20 cellular contexts compared by ENCODE assay signal in genomic region chr15:57619746-57620145, GRCh38. TPM values are rescaled to one million over a fixed set of nuclear protein-coding genes. Genes with fewer than 3 reads are reported as not detected.
A peak's percentile ranks its signal among the peaks of the same experiment; 100 is the strongest.
DNase-seq lines count a peak whose midpoint lies in the region; ATAC-seq and TF ChIP-seq lines count a peak whose summit lies in the region.
"Had no signal": no experiment of that assay in that cellular context is flagged by ENCODE, and none has a peak within 500 bp of the region (broad histone marks: within the 10 kb centered on the region; RNA-seq: fewer than 3 reads in every experiment).

No MANE protein-coding gene starts in this region.

- no peak for DNase-seq in BE2C
- DNase-seq in brain microvascular endothelial cell, result no peak
- DNase-seq in right atrium auricular region (ENCODE audit: low spot score), result no peak
- no peak for DNase-seq in osteoblast (ENCODE audit: insufficient read length, low spot score, missing footprints)
- DNase-seq in NCI-H2081 treated with DMSO at 0.1 percent for 48 hours (lab: John Stamatoyannopoulos, UW), result no peak
- DNase-seq in NOMO-1 treated with DMSO at 0.1 percent for 48 hours (lab: John Stamatoyannopoulos, UW; ENCODE audit: unreplicated experiment), result no peak
- DNase-seq: activated naive CD4-positive, alpha-beta T cell treated with Interleukin-2 at 50 U/mL for 16 hours; CD4-positive, alpha-beta memory T cell; DMS53; MV-4-11; NCI-H187; NCI-H446 treated with DMSO at 0.1 percent for 48 hours; sigmoid colon; stimulated activated naive CD4-positive, alpha-beta T cell treated with Interleukin-2 at 50 U/mL for 16 hours; SW 1271 had no signal

- no peaks in the 10 kb centered on the region for H3K36me3 ChIP-seq in BE2C
- H3K36me3 ChIP-seq in brain microvascular endothelial cell (replicated peaks), result no peaks in the 10 kb centered on the region
- H3K36me3 ChIP-seq in right atrium auricular region, result peaks cover 63% of the 10 kb centered on the region
- no peaks in the 10 kb centered on the region for H3K36me3 ChIP-seq in osteoblast (ENCODE audit: insufficient read depth, low read length)
- H3K36me3 ChIP-seq: neutrophil had no signal

- TF ChIP-seq CTCF in BE2C (IDR thresholded peaks at IDR 0.05; ENCODE audit: low read depth, low read length), result peak; percentile 6; the same call in 1 of the 2 replicates
- TF ChIP-seq CTCF in brain microvascular endothelial cell (IDR thresholded peaks at IDR 0.05; ENCODE audit: low read depth, low read length, missing control alignments), result peak; percentile 43
- peak in 1 of 2 donors; percentile 26 for TF ChIP-seq CTCF in right atrium auricular region (IDR thresholded peaks at IDR 0.05)
- TF ChIP-seq CTCF in osteoblast (IDR thresholded peaks at IDR 0.05; ENCODE audit: extremely low read depth, low read depth, low read length), result peak; percentile 18

- no peak for ATAC-seq in HG02588 (IDR thresholded peaks at IDR 0.05; ENCODE audit: unreplicated experiment)
- ATAC-seq in HG03354 (IDR thresholded peaks at IDR 0.05; ENCODE audit: poor library complexity, severe bottlenecking, unreplicated experiment), result no peak

- in situ Hi-C loops in brain microvascular endothelial cell (cut with HindIII; ENCODE audit: low pct_ligation_motif_present, low sequenced_read_pairs), result no loop called here

- H3K9me3 ChIP-seq in BE2C (no peaks in the 10 kb centered on the region), right atrium auricular region (no peaks in the 10 kb centered on the region), osteoblast (ENCODE audit: low read depth, low read length) (no peaks in the 10 kb centered on the region)
- H3K9me3 ChIP-seq: neutrophil, sigmoid colon had no signal

- no peak overlapping the region for H3K27ac ChIP-seq in brain microvascular endothelial cell
- peak overlapping the region; percentile 15 to 35 for H3K27ac ChIP-seq in right atrium auricular region
- H3K27ac ChIP-seq in osteoblast (ENCODE audit: low read depth, low read length), result no peak overlapping the region
- H3K27ac ChIP-seq: HL-60, neutrophil, RWPE1, sigmoid colon had no signal

- H4K20me1 ChIP-seq in osteoblast (ENCODE audit: insufficient read depth, low read length), result no peaks in the 10 kb centered on the region

- H2AFZ ChIP-seq in osteoblast (ENCODE audit: low read length), result no peak overlapping the region

- H3K27me3 ChIP-seq in BE2C, result no peaks in the 10 kb centered on the region
- H3K27me3 ChIP-seq in brain microvascular endothelial cell (replicated peaks), result no peaks in the 10 kb centered on the region
- no peaks in the 10 kb centered on the region for H3K27me3 ChIP-seq in right atrium auricular region
- peaks cover 13% of the 10 kb centered on the region for H3K27me3 ChIP-seq in osteoblast (ENCODE audit: insufficient read depth, low read length)
- H3K27me3 ChIP-seq: neutrophil, sigmoid colon had no signal

- no peaks in the 10 kb centered on the region for H3K79me2 ChIP-seq in osteoblast (ENCODE audit: insufficient read depth, low read length)

- no peak overlapping the region for H3K4me3 ChIP-seq in BE2C (ENCODE audit: low read depth, low read length)
- H3K4me3 ChIP-seq in brain microvascular endothelial cell (ENCODE audit: low read depth, low read length), result no peak overlapping the region
- H3K4me3 ChIP-seq in right atrium auricular region, result no peak overlapping the region
- H3K4me3 ChIP-seq in osteoblast (ENCODE audit: insufficient read depth, low read length), result no peak overlapping the region
- H3K4me3 ChIP-seq: sigmoid colon had no signal

- H3K4me1 ChIP-seq in BE2C (no peaks in the 10 kb centered on the region), right atrium auricular region (peaks cover 0 to 50% of the 10 kb centered on the region in 2 donors), osteoblast (ENCODE audit: insufficient read depth, low read length) (no peaks in the 10 kb centered on the region)
- H3K4me1 ChIP-seq: sigmoid colon had no signal

- no peak overlapping the region for H3K4me2 ChIP-seq in osteoblast (ENCODE audit: insufficient read depth, low read length)

RNA-seq across cellular contexts. Expression of gene MYZAP, which starts 28.0 kb away (rescaled TPM):
- polyA plus RNA-seq in BE2C (2012; ENCODE audit: insufficient read depth, insufficient read length, low read depth), result 2.6 TPM
- total RNA-seq in right atrium auricular region (100 to 1,000 TPM; 305 to 491 TPM), osteoblast (under 0.01 TPM in 1 of 2 replicates, not detected in the other)

Comparison
In these comparisons a context has a peak if more than half of its experiments do, and no peak if none do; other contexts are left out.
1. H3K27ac ChIP-seq: peak in right atrium auricular region (2 of 2); none in brain microvascular endothelial cell (single experiment) and osteoblast (single experiment).
2. RNA of gene MYZAP, which starts 28.0 kb away (total RNA-seq): 305 to 491 TPM in right atrium auricular region; under 0.01 TPM in osteoblast; every median in the first group is over 100 times any median in the second.